In the genomic region with DNA sequence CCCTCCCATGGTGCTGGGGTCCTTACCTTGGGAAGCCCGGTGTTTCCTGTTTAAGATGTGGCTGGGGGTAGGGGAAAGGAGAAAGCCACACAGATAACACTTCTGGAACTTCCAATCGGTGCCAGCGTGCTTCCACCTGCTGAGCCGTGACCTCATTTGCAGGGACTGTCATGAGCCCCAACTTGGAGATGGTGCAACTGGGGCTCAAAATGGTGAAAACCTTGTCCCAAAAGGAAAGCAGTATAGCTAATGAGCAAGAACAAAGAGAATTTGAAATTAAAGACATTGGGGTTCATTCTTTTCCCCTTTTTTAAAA, we compare ENCODE assay signal across 11 cellular contexts. TPM values are rescaled to one million over a fixed set of nuclear protein-coding genes. Genes with fewer than 3 reads are reported as not detected.
DNase-seq lines count a peak whose midpoint lies in the region; ATAC-seq and TF ChIP-seq lines count a peak whose summit lies in the region.
"Had no signal": no experiment of that assay in that cellular context is flagged by ENCODE, and none has a peak within 500 bp of the region (broad histone marks: within the 10 kb centered on the region; RNA-seq: fewer than 3 reads in every experiment).

No MANE protein-coding gene starts in this region.

- 64 to 72% methylated on average over 4 of the region's 4 CpGs for WGBS in esophagus, 2 donors
- WGBS in upper lobe of left lung, 2 donors = 39 to 47% methylated on average over 4 of the region's 4 CpGs

- TF ChIP-seq CTCF in RWPE2 (IDR thresholded peaks at IDR 0.05; ENCODE audit: poor library complexity, severe bottlenecking) = no peak
- no peak for TF ChIP-seq CTCF in osteoblast (IDR thresholded peaks at IDR 0.05; ENCODE audit: extremely low read depth, low read depth, low read length)
- no peak for TF ChIP-seq CTCF in upper lobe of left lung (IDR thresholded peaks at IDR 0.05)

- H3K4me2 ChIP-seq in osteoblast (ENCODE audit: insufficient read depth, low read length) = no peak overlapping the region
- H3K4me2 ChIP-seq: GM23338 had no signal

- H3K27ac ChIP-seq in RWPE2 (ENCODE audit: poor library complexity, severe bottlenecking) (peak overlapping the region; percentile 49), esophagus (ENCODE audit: low read depth in 2 of 2, low read length in 1 of 2) (peak overlapping the region; percentile 28 to 47), osteoblast (ENCODE audit: low read depth, low read length) (peak overlapping the region; percentile 44), upper lobe of left lung (peak overlapping the region; percentile 84 to 95 (median 90))

- no peaks in the 10 kb centered on the region for H4K20me1 ChIP-seq in osteoblast (ENCODE audit: insufficient read depth, low read length)

- ATAC-seq in RWPE2 (ENCODE audit: low read depth) (no peak), upper lobe of left lung (ENCODE audit: low FRiP score in 2 of 2) (no peak), GM21381 (IDR thresholded peaks at IDR 0.05; ENCODE audit: unreplicated experiment) (no peak)

- TF ChIP-seq POLR2A in upper lobe of left lung (IDR thresholded peaks at IDR 0.05) = no peak

- H3K4me3 ChIP-seq in RWPE2 (ENCODE audit: severe bottlenecking) (no peak overlapping the region), esophagus (ENCODE audit: low read depth in 1 of 2, low read length in 2 of 2) (no peak overlapping the region), osteoblast (ENCODE audit: insufficient read depth, low read length) (no peak overlapping the region), upper lobe of left lung (no peak overlapping the region)
- H3K4me3 ChIP-seq: GM23338 had no signal

- H3K4me1 ChIP-seq in RWPE2 (ENCODE audit: insufficient read depth, poor library complexity, severe bottlenecking) = peaks cover 43% of the 10 kb centered on the region
- H3K4me1 ChIP-seq in esophagus (ENCODE audit: control insufficient read depth in 2 of 2, insufficient read depth in 2 of 2, low read length in 1 of 2) = peaks cover 4 to 23% of the 10 kb centered on the region in 2 donors
- peaks cover 48% of the 10 kb centered on the region for H3K4me1 ChIP-seq in osteoblast (ENCODE audit: insufficient read depth, low read length)
- H3K4me1 ChIP-seq in upper lobe of left lung = peaks cover 46 to 73% (median 56%) of the 10 kb centered on the region in 4 donors

- no peaks in the 10 kb centered on the region for H3K27me3 ChIP-seq in RWPE2 (ENCODE audit: insufficient read depth, poor library complexity, severe bottlenecking)
- no peaks in the 10 kb centered on the region for H3K27me3 ChIP-seq in esophagus (ENCODE audit: control insufficient read depth in 1 of 2, insufficient read depth in 2 of 2, low read length in 2 of 2)
- H3K27me3 ChIP-seq in osteoblast (ENCODE audit: insufficient read depth, low read length) = no peaks in the 10 kb centered on the region
- no peaks in the 10 kb centered on the region for H3K27me3 ChIP-seq in upper lobe of left lung

- H3K36me3 ChIP-seq in RWPE2 (ENCODE audit: low read depth) = no peaks in the 10 kb centered on the region; the same call in 1 of the 2 replicates
- H3K36me3 ChIP-seq in esophagus (ENCODE audit: control insufficient read depth in 2 of 2, insufficient read depth in 2 of 2, low read length in 1 of 2) = peaks cover 0 to 7% of the 10 kb centered on the region in 2 donors
- H3K36me3 ChIP-seq in osteoblast (ENCODE audit: insufficient read depth, low read length) = no peaks in the 10 kb centered on the region
- H3K36me3 ChIP-seq in upper lobe of left lung = peaks cover 0 to 6% (median 0%) of the 10 kb centered on the region in 4 donors

- H3K9me3 ChIP-seq in RWPE2 (ENCODE audit: severe bottlenecking) = no peaks in the 10 kb centered on the region
- no peaks in the 10 kb centered on the region for H3K9me3 ChIP-seq in esophagus (ENCODE audit: control insufficient read depth in 2 of 2, insufficient read depth in 1 of 2, low read depth in 1 of 2, low read length in 1 of 2)
- H3K9me3 ChIP-seq in osteoblast (ENCODE audit: low read depth, low read length) = no peaks in the 10 kb centered on the region
- H3K9me3 ChIP-seq in upper lobe of left lung = no peaks in the 10 kb centered on the region

- H2AFZ ChIP-seq in osteoblast (ENCODE audit: low read length) = no peak overlapping the region
- H2AFZ ChIP-seq: GM23338 had no signal

- TF ChIP-seq EP300 in upper lobe of left lung (IDR thresholded peaks at IDR 0.05) = no peak

- no peaks in the 10 kb centered on the region for H3K79me2 ChIP-seq in osteoblast (ENCODE audit: insufficient read depth, low read length)

- DNase-seq in RWPE2 (ENCODE audit: low spot score) (no peak), osteoblast (ENCODE audit: insufficient read length, low spot score, missing footprints) (no peak), upper lobe of left lung (no peak), AML-193 (lab: John Stamatoyannopoulos, UW) (no peak), T-helper 2 cell (no peak)
- DNase-seq: activated CD4-positive, alpha-beta T cell treated with anti-CD3 and anti-CD28 coated beads, Interleukin-2, amount 50 U/mL, for 4 hours; activated naive CD4-positive, alpha-beta T cell treated with anti-CD3 and anti-CD28 coated beads, Interleukin-2, amount 50 U/mL, for 16 hours; KG1 had no signal

RNA-seq across cellular contexts. Expression of gene TXN2, which starts 19.0 kb away (rescaled TPM):
- 10 to 100 TPM; 53.5 to 81.8 TPM for polyA plus RNA-seq in esophagus
- 17.4 and 18.6 TPM in 2 replicates for total RNA-seq in osteoblast
- total RNA-seq in upper lobe of left lung = 10 to 100 TPM; 30.4 to 69.5 (median 53.6) TPM

RNA-seq across cellular contexts. Expression of gene FOXRED2, which starts 44.4 kb away (rescaled TPM):
- polyA plus RNA-seq in esophagus = 1 to 10 TPM; 3.2 to 3.7 TPM
- total RNA-seq in osteoblast (15.9 and 16.3 TPM in 2 replicates), upper lobe of left lung (10 to 100 TPM in 4 of 6 donors, 1 to 10 TPM in 2; 6.0 to 27.2 (median 12.9) TPM)

Comparison
In these comparisons a context has a peak if more than half of its experiments do, and no peak if none do; other contexts are left out.
1. H3K27ac ChIP-seq: peak in every context shown above with its lines; median percentile 90 in upper lobe of left lung; 49 in RWPE2; 44 in osteoblast; 38 in esophagus.